ENCODE assay signal across 23 cellular contexts in the genomic region with DNA sequence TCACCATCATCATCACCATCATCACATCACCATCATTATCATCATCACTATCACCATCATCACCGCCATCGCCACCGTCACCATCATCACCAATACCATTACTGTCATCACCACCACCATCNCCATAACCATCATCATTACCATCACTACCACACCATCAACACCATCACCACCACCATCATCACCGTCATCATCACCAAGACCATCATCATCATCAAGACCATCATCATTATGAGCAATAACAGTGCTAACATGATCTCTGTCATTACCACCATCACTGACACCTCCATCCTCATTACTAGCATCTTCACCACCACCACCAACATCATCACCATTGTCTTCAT. TPM values are rescaled to one million over a fixed set of nuclear protein-coding genes. Genes with fewer than 3 reads are reported as not detected.
DNase-seq lines count a peak whose midpoint lies in the region; ATAC-seq, FAIRE-seq and TF ChIP-seq lines count a peak whose summit lies in the region.
"Had no signal": no experiment of that assay in that cellular context is flagged by ENCODE, and none has a peak within 500 bp of the region (broad histone marks: within the 10 kb centered on the region; RNA-seq: fewer than 3 reads in every experiment).

No MANE protein-coding gene starts in this region.

- no peak overlapping the region for H3K27ac Mint-ChIP-seq in stimulated activated effector memory CD8-positive, alpha-beta T cell treated with anti-CD3 and anti-CD28 coated beads, Interleukin-12 subunit alpha, Interleukin-12 subunit beta, amount 100 ng/mL, for 72 hours
- H3K27ac Mint-ChIP-seq: B cell; CD4-positive, CD25-positive, alpha-beta regulatory T cell; CD8-positive, alpha-beta T cell; GM23338 had no signal

- H3K9me3 Mint-ChIP-seq in stimulated activated effector memory CD8-positive, alpha-beta T cell treated with anti-CD3 and anti-CD28 coated beads, Interleukin-12 subunit alpha, Interleukin-12 subunit beta, amount 100 ng/mL, for 72 hours: peaks cover 5% of the 10 kb centered on the region

- in situ Hi-C loops in HepG2 (cut with HindIII; ENCODE audit: extremely low pct_ligation_motif_present, low pct_unique_long_range_greater_than_20kb): no loop called here

- H3K79me2 ChIP-seq in HepG2 (ENCODE audit: insufficient read depth, low read length) (no peaks in the 10 kb centered on the region), osteoblast (ENCODE audit: insufficient read depth, low read length) (no peaks in the 10 kb centered on the region)

- ATAC-seq in HepG2 (no peak), right lobe of liver (no peak), GM18498 (IDR thresholded peaks at IDR 0.05; ENCODE audit: unreplicated experiment) (no peak)
- peak; percentile 45 for ATAC-seq in stimulated activated effector memory CD8-positive, alpha-beta T cell treated with anti-CD3 and anti-CD28 coated beads, Interleukin-12 subunit alpha, Interleukin-12 subunit beta, amount 100 ng/mL, for 72 hours
- ATAC-seq: CD8-positive, alpha-beta T cell; GM12878; GM23338 had no signal

- no peak overlapping the region for H2BK5ac ChIP-seq in neuronal stem cell (ENCODE audit: low read length)

- H4K20me1 ChIP-seq in HepG2 (ENCODE audit: insufficient read depth, low read length) (no peaks in the 10 kb centered on the region), osteoblast (ENCODE audit: insufficient read depth, low read length) (no peaks in the 10 kb centered on the region)
- H4K20me1 ChIP-seq: BLaER1 had no signal

- peaks cover 2 to 16% of the 10 kb centered on the region in 2 experiments; a peak in 3 of 5 replicates for H3K27me3 ChIP-seq in HepG2 (ENCODE audit: control insufficient read depth in 1 of 2, insufficient read depth in 2 of 2, low read length in 2 of 2)
- no peaks in the 10 kb centered on the region for H3K27me3 ChIP-seq in right lobe of liver
- H3K27me3 ChIP-seq in neuronal stem cell (ENCODE audit: control insufficient read depth in 3 of 3, insufficient read depth in 3 of 3, low read depth in 1 of 3, low read length in 3 of 3): no peaks in the 10 kb centered on the region
- H3K27me3 ChIP-seq in osteoblast (ENCODE audit: insufficient read depth, low read length): peaks cover 34% of the 10 kb centered on the region
- H3K27me3 ChIP-seq: BLaER1 had no signal

- H2BK120ac ChIP-seq in neuronal stem cell (ENCODE audit: low read depth, low read length): no peak overlapping the region

- H2AFZ ChIP-seq in HepG2 (ENCODE audit: low read length): no peak overlapping the region
- no peak overlapping the region for H2AFZ ChIP-seq in neuronal stem cell (ENCODE audit: low read length)
- no peak overlapping the region for H2AFZ ChIP-seq in osteoblast (ENCODE audit: low read length)
- H2AFZ ChIP-seq: GM23338 had no signal

- TF ChIP-seq CTCF in HepG2 (CRISPR knock-in tag; IDR thresholded peaks at IDR 0.05): no peak
- TF ChIP-seq CTCF in right lobe of liver (IDR thresholded peaks at IDR 0.05): no peak
- no peak for TF ChIP-seq CTCF in osteoblast (IDR thresholded peaks at IDR 0.05; ENCODE audit: extremely low read depth, low read depth, low read length)

- no peak overlapping the region for H2AK5ac ChIP-seq in neuronal stem cell (ENCODE audit: low read depth, low read length)

- TF ChIP-seq POLR2A in HepG2 (IDR thresholded peaks at IDR 0.05; ENCODE audit: insufficient read depth in 1 of 2, low read depth in 2 of 2, low read length in 2 of 2): no peak
- no peak for TF ChIP-seq POLR2A in right lobe of liver (IDR thresholded peaks at IDR 0.05)

- H3K18ac ChIP-seq in neuronal stem cell (ENCODE audit: low read length): no peak overlapping the region

- H3K4me1 ChIP-seq in HepG2 (ENCODE audit: insufficient read depth, low read length): no peaks in the 10 kb centered on the region
- H3K4me1 ChIP-seq in right lobe of liver: no peaks in the 10 kb centered on the region
- no peaks in the 10 kb centered on the region for H3K4me1 ChIP-seq in neuronal stem cell (ENCODE audit: control insufficient read depth in 2 of 2, insufficient read depth in 1 of 2, low read depth in 1 of 2, low read length in 2 of 2)
- no peaks in the 10 kb centered on the region for H3K4me1 ChIP-seq in osteoblast (ENCODE audit: insufficient read depth, low read length)
- H3K4me1 ChIP-seq: BLaER1, Caco-2, HAP-1 had no signal

- H3K4me1 Mint-ChIP-seq in stimulated activated effector memory CD8-positive, alpha-beta T cell treated with anti-CD3 and anti-CD28 coated beads, Interleukin-12 subunit alpha, Interleukin-12 subunit beta, amount 100 ng/mL, for 72 hours: peaks cover 8% of the 10 kb centered on the region
- H3K4me1 Mint-ChIP-seq: CD4-positive, CD25-positive, alpha-beta regulatory T cell; GM23338 had no signal

- no peaks in the 10 kb centered on the region for H3K36me3 Mint-ChIP-seq in stimulated activated effector memory CD8-positive, alpha-beta T cell treated with anti-CD3 and anti-CD28 coated beads, Interleukin-12 subunit alpha, Interleukin-12 subunit beta, amount 100 ng/mL, for 72 hours
- H3K36me3 Mint-ChIP-seq: CD4-positive, CD25-positive, alpha-beta regulatory T cell; CD8-positive, alpha-beta T cell had no signal

- no peak for FAIRE-seq in HepG2 (lab: Jason Lieb, UNC)
- FAIRE-seq: A204.1, GM12878, GM18507, H54 had no signal

- intact Hi-C loops in HepG2 (cut with micrococcal nuclease; ENCODE audit: unreplicated experiment) (no loop called here), right lobe of liver (cut with DNase I) (no loop called here)

- BruUV-seq in HepG2 (replicated peaks; lab: Mats Ljungman, UMichigan): no TSS peak

- TF ChIP-seq EP300 in HepG2 (IDR thresholded peaks at IDR 0.05; ENCODE audit: low read depth in 2 of 2, low read length in 2 of 2) (no peak), HepG2 (CRISPR knock-in tag; IDR thresholded peaks at IDR 0.05; ENCODE audit: borderline replicate concordance) (no peak)

- DNase-seq in HepG2 (ENCODE audit: low spot score): no peak
- no peak for DNase-seq in right lobe of liver
- no peak for DNase-seq in neuronal stem cell (ENCODE audit: low spot score)
- DNase-seq in stimulated activated effector memory CD8-positive, alpha-beta T cell treated with anti-CD3 and anti-CD28 coated beads, Interleukin-12 subunit alpha, Interleukin-12 subunit beta, amount 100 ng/mL, for 72 hours (ENCODE audit: low spot score in 2 of 2): no peak
- no peak for DNase-seq in osteoblast (ENCODE audit: insufficient read length, low spot score, missing footprints)
- DNase-seq: Caco-2; CD4-positive, CD25-positive, alpha-beta regulatory T cell; CD8-positive, alpha-beta T cell; DMS153; DMS79; EL; GDM1 had no signal

- no peak for TF ChIP-seq RAD21 in HepG2 (CRISPR knock-in tag; IDR thresholded peaks at IDR 0.05)

- H3K4me2 ChIP-seq in HepG2 (ENCODE audit: low read depth, low read length) (no peak overlapping the region), neuronal stem cell (ENCODE audit: insufficient read depth, low read length, poor library complexity, severe bottlenecking) (no peak overlapping the region), osteoblast (ENCODE audit: insufficient read depth, low read length) (no peak overlapping the region)
- H3K4me2 ChIP-seq: BLaER1, GM23338 had no signal

- no peak overlapping the region for H2BK15ac ChIP-seq in neuronal stem cell (ENCODE audit: low read length)

- 37% methylated on average over 4 of the region's 4 CpGs for WGBS in HepG2 (ENCODE audit: low lambda C conversion rate)
- WGBS in right lobe of liver (ENCODE audit: insufficient coverage, low coverage, low lambda C conversion rate, missing lambda C conversion rate): 85% methylated on average over 4 of the region's 4 CpGs
- 100% methylated on average over 2 to 4 of the region's 4 CpGs for WGBS in neuronal stem cell (ENCODE audit: extremely low coverage in 2 of 2, insufficient read length in 2 of 2, insufficient replicate concordance in 1 of 2), 2 donors

- no peaks in the 10 kb centered on the region for H3K79me1 ChIP-seq in neuronal stem cell (ENCODE audit: low read depth, low read length)

- H4K8ac ChIP-seq in neuronal stem cell (ENCODE audit: low read depth, low read length): no peak overlapping the region

- CTCF ChIA-PET in HepG2 (lab: Yijun Ruan, JAX; ENCODE audit: low intra/inter-chr PET ratio, low total read pairs): no interaction called here

- H3K4me3 ChIP-seq in HepG2 (replicated peaks in 1 of 3; ENCODE audit: insufficient read depth in 1 of 3, low read depth in 2 of 3, low read length in 3 of 3) (no peak overlapping the region), right lobe of liver (no peak overlapping the region), neuronal stem cell (ENCODE audit: low read length in 2 of 2) (no peak overlapping the region), osteoblast (ENCODE audit: insufficient read depth, low read length) (no peak overlapping the region)
- H3K4me3 ChIP-seq: BLaER1, GM12878, GM23338, HAP-1 had no signal

- H3K36me3 ChIP-seq in HepG2 (replicated peaks in 1 of 2; ENCODE audit: control insufficient read depth in 1 of 2, insufficient read depth in 2 of 2, low read length in 2 of 2) (no peaks in the 10 kb centered on the region), right lobe of liver (no peaks in the 10 kb centered on the region), neuronal stem cell (replicated peaks in 1 of 2; ENCODE audit: control insufficient read depth in 2 of 2, insufficient read depth in 2 of 2, low read length in 2 of 2) (no peaks in the 10 kb centered on the region), osteoblast (ENCODE audit: insufficient read depth, low read length) (no peaks in the 10 kb centered on the region)
- H3K36me3 ChIP-seq: BLaER1, HAP-1 had no signal

- H3K9me3 ChIP-seq in HepG2 (ENCODE audit: low read length) (peaks cover 3% of the 10 kb centered on the region), right lobe of liver (no peaks in the 10 kb centered on the region), neuronal stem cell (replicated peaks in 1 of 2; ENCODE audit: control insufficient read depth in 2 of 2, insufficient read depth in 1 of 2, low read depth in 1 of 2, low read length in 2 of 2) (peaks cover 2% of the 10 kb centered on the region in 2 donors), osteoblast (ENCODE audit: low read depth, low read length) (no peaks in the 10 kb centered on the region)
- H3K9me3 ChIP-seq: HAP-1 had no signal

- POLR2A ChIA-PET in HepG2 (lab: Yijun Ruan, JAX): no interaction called here

- H3K14ac ChIP-seq in neuronal stem cell (ENCODE audit: low read length): no peak overlapping the region

- H3K4me3 Mint-ChIP-seq in stimulated activated effector memory CD8-positive, alpha-beta T cell treated with anti-CD3 and anti-CD28 coated beads, Interleukin-12 subunit alpha, Interleukin-12 subunit beta, amount 100 ng/mL, for 72 hours: no peak overlapping the region
- H3K4me3 Mint-ChIP-seq: B cell; CD4-positive, CD25-positive, alpha-beta regulatory T cell; CD8-positive, alpha-beta T cell; GM23338 had no signal

- H4K91ac ChIP-seq in neuronal stem cell (ENCODE audit: low read depth, low read length, poor library complexity): peak overlapping the region; percentile 47

- H3K9ac ChIP-seq in HepG2 (ENCODE audit: insufficient read depth, low read depth, low read length): no peak overlapping the region
- no peak overlapping the region for H3K9ac ChIP-seq in neuronal stem cell (ENCODE audit: low read depth, low read length, poor library complexity)
- H3K9ac ChIP-seq: BLaER1 had no signal

- H3K23ac ChIP-seq in neuronal stem cell (ENCODE audit: low read depth, low read length, poor library complexity): no peak overlapping the region

- H3K27ac ChIP-seq in HepG2 (ENCODE audit: extremely low read length, insufficient read depth, low read length): no peak overlapping the region
- no peak overlapping the region for H3K27ac ChIP-seq in right lobe of liver
- no peak overlapping the region for H3K27ac ChIP-seq in neuronal stem cell (replicated peaks; ENCODE audit: low read length)
- no peak overlapping the region for H3K27ac ChIP-seq in osteoblast (ENCODE audit: low read depth, low read length)
- H3K27ac ChIP-seq: 22Rv1, BLaER1, C4-2B had no signal

- H3K4ac ChIP-seq in neuronal stem cell (ENCODE audit: low read length): no peak overlapping the region

- H2BK12ac ChIP-seq in neuronal stem cell (ENCODE audit: low read length): no peak overlapping the region

RNA-seq across cellular contexts. Expression of a gene that starts 16.1 kb away (rescaled TPM):
- total RNA-seq in HepG2 (2016; rRNA removed; fragmentation: Illumina TruSeq; extraction: Trizol) (not detected in 2 replicates), right lobe of liver (1 to 10 TPM in 2 of 6 experiments, under 1 TPM in 4; 0.22 to 1.3 (median 0.37) TPM), osteoblast (5.3 and 8.3 TPM in 2 replicates)
- not detected in 2 replicates for total RNA-seq in HepG2 (2016; cell fraction: cytosol; rRNA removed; fragmentation: Illumina TruSeq; extraction: Trizol; ENCODE audit: low read depth)
- not detected in 2 replicates for total RNA-seq in HepG2 (2016; cell fraction: insoluble cytoplasmic fraction; rRNA removed; fragmentation: Illumina TruSeq; extraction: Trizol)
- not detected in 2 replicates for total RNA-seq in HepG2 (2016; cell fraction: membrane; rRNA removed; fragmentation: Illumina TruSeq; extraction: Trizol)
- total RNA-seq in HepG2 (2016; cell fraction: nucleus; rRNA removed; fragmentation: Illumina TruSeq; extraction: Trizol): not detected in 2 replicates
- polyA plus RNA-seq in HepG2 (2011; rRNA removed): not detected in 2 replicates
- not detected in 2 replicates for polyA plus RNA-seq in HepG2 (2011; cell fraction: cytosol; rRNA removed)
- 0.02 TPM in 1 of 2 replicates, not detected in the other for polyA plus RNA-seq in HepG2 (2011; cell fraction: nucleus; rRNA removed)
- polyA plus RNA-seq in HepG2 (2012): not detected in 2 replicates
- not detected in 2 replicates for polyA plus RNA-seq in HepG2 (2016; cell fraction: cytosol; fragmentation: Illumina TruSeq; extraction: Trizol; ENCODE audit: low read depth)
- not detected in 2 replicates for polyA plus RNA-seq in HepG2 (2016; cell fraction: insoluble cytoplasmic fraction; fragmentation: Illumina TruSeq; extraction: Trizol; ENCODE audit: low read depth)
- polyA plus RNA-seq in HepG2 (2016; cell fraction: membrane; fragmentation: Illumina TruSeq; extraction: Trizol; ENCODE audit: low read depth): not detected in 2 replicates
- polyA plus RNA-seq in HepG2 (2016; cell fraction: nucleus; fragmentation: Illumina TruSeq; extraction: Trizol; ENCODE audit: insufficient read depth, low read depth): not detected in 2 replicates
- polyA minus RNA-seq in HepG2 (2011; rRNA and poly(A)+ RNA removed; ENCODE audit: low replicate concordance): not detected in 2 replicates
- polyA minus RNA-seq in HepG2 (2011; cell fraction: cytosol; rRNA and poly(A)+ RNA removed): not detected in 2 replicates
- not detected in 2 replicates for polyA minus RNA-seq in HepG2 (2011; cell fraction: nucleus; rRNA and poly(A)+ RNA removed)
- 0.26 TPM for polyA plus RNA-seq in neuronal stem cell (2013, experiment 1 of 2)
- polyA plus RNA-seq in neuronal stem cell (2013, experiment 2 of 2): 0.29 TPM
